Comparison of ENCODE assay signal across 8 cellular contexts in the genomic region with DNA sequence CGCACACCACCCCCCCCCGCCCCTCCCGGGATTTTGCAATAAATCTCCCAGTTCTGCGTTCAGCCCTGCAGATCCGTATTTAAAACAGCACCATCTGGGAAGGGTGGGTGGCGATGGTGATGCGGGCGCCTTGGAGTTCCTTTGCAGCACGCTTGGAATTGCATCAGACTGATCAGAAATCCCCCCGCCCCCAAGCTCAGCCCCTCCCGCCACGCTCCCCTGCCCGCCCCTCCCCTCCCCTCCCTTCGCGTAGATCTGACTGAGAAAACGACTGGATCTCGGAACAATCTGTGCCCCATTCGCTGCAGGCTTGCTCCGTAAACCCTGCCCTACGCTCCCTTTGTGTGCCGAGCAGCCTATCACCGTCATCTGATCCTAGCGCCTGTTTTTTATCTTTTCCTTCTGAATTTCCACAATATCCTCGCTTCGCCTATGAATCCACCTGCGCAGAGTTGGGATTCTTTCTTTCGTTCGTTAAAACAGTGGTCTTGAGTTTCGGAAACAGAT. TPM values are rescaled to one million over a fixed set of nuclear protein-coding genes. Genes with fewer than 3 reads are reported as not detected.
DNase-seq lines count a peak whose midpoint lies in the region; ATAC-seq, FAIRE-seq and TF ChIP-seq lines count a peak whose summit lies in the region.

No MANE protein-coding gene starts in this region.

- intact Hi-C loops in mucosa of descending colon (cut with DNase I, micrococcal nuclease) = no loop called here

- H3K36me3 ChIP-seq in duodenal mucosa (ENCODE audit: control insufficient read depth in 1 of 2, insufficient read depth in 2 of 2, low read length in 2 of 2) (no peaks in the 10 kb centered on the region), mucosa of descending colon (ENCODE audit: low read depth) (no peaks in the 10 kb centered on the region)

- H3K27me3 ChIP-seq in duodenal mucosa (ENCODE audit: control insufficient read depth in 1 of 2, insufficient read depth in 2 of 2, low read length in 2 of 2) = peaks cover 45 to 71% of the 10 kb centered on the region in 2 donors

- H3K4me3 Mint-ChIP-seq in activated CD4-positive, alpha-beta T cell treated with anti-CD3 and anti-CD28 coated beads, Interleukin-2, amount 10 ng/mL, durations not matched to agents 7 days and 5 days = no peak overlapping the region

- no peak overlapping the region for H3K27ac ChIP-seq in duodenal mucosa (ENCODE audit: low read depth, low read length)

- H3K27me3 Mint-ChIP-seq in activated CD4-positive, alpha-beta T cell treated with anti-CD3 and anti-CD28 coated beads, Interleukin-2, amount 10 ng/mL, durations not matched to agents 7 days and 5 days = peaks cover 64% of the 10 kb centered on the region

- no peak overlapping the region for H3K27ac Mint-ChIP-seq in activated CD4-positive, alpha-beta T cell treated with anti-CD3 and anti-CD28 coated beads, Interleukin-2, amount 10 ng/mL, durations not matched to agents 7 days and 5 days

- H3K4me1 ChIP-seq in duodenal mucosa (ENCODE audit: control insufficient read depth in 1 of 2, insufficient read depth in 2 of 2, low read length in 2 of 2) = peaks cover 4 to 9% of the 10 kb centered on the region in 2 donors
- H3K4me1 ChIP-seq in mucosa of descending colon (ENCODE audit: low read depth) = peaks cover 12% of the 10 kb centered on the region

- H3K9ac ChIP-seq in duodenal mucosa (ENCODE audit: low read depth in 1 of 2, low read length in 2 of 2) = no peak overlapping the region

- H3K4me1 Mint-ChIP-seq in activated CD4-positive, alpha-beta T cell treated with anti-CD3 and anti-CD28 coated beads, Interleukin-2, amount 10 ng/mL, durations not matched to agents 7 days and 5 days = peaks cover 4% of the 10 kb centered on the region

- CTCF ChIA-PET in activated CD4-positive, alpha-beta T cell treated with anti-CD3 and anti-CD28 coated beads, Interleukin-2, amount 10 ng/mL, durations not matched to agents 7 days and 5 days (lab: Charles Lee) = interaction anchor here (1.0 kb wide), 1 partner anchor 20 kb away, joined by 3 read pairs; no protein-coding TSS in a partner anchor

- peaks cover 6% of the 10 kb centered on the region for H3K9me3 Mint-ChIP-seq in activated CD4-positive, alpha-beta T cell treated with anti-CD3 and anti-CD28 coated beads, Interleukin-2, amount 10 ng/mL, durations not matched to agents 7 days and 5 days

- DNase-seq in H54 (ENCODE audit: insufficient read length, low spot score) (peak; percentile 59), NCI-H69 (lab: John Stamatoyannopoulos, UW) (peak; percentile 92), mucosa of descending colon (peak in 1 of 3 donors; percentile 20), activated gamma-delta T cell treated with Interleukin-2 at 50 U/mL for 16 hours (no peak)
- no peak for DNase-seq in activated CD4-positive, alpha-beta T cell treated with anti-CD3 and anti-CD28 coated beads, Interleukin-2, amount 10 ng/mL, durations not matched to agents 7 days and 5 days
- DNase-seq in activated CD4-positive, alpha-beta T cell treated with anti-CD3 and anti-CD28 coated beads, Interleukin-2, amount 50 U/mL, for 4 hours = no peak

- FAIRE-seq in H54 (lab: Jason Lieb, UNC) = peak; percentile 45

- POLR2A ChIA-PET in activated CD4-positive, alpha-beta T cell treated with anti-CD3 and anti-CD28 coated beads, Interleukin-2, amount 10 ng/mL, durations not matched to agents 7 days and 5 days (lab: Charles Lee) = no interaction called here

- H3K4me3 ChIP-seq in duodenal mucosa (ENCODE audit: low read depth in 1 of 2, low read length in 2 of 2) = peak overlapping the region; percentile 41 to 55
- H3K4me3 ChIP-seq in mucosa of descending colon = no peak overlapping the region

- no peaks in the 10 kb centered on the region for H3K9me3 ChIP-seq in duodenal mucosa (ENCODE audit: control insufficient read depth in 1 of 2, low read length in 2 of 2)
- no peaks in the 10 kb centered on the region for H3K9me3 ChIP-seq in mucosa of descending colon

- peaks cover 8% of the 10 kb centered on the region for H3K36me3 Mint-ChIP-seq in activated CD4-positive, alpha-beta T cell treated with anti-CD3 and anti-CD28 coated beads, Interleukin-2, amount 10 ng/mL, durations not matched to agents 7 days and 5 days (ENCODE audit: low read depth)

- no peak for TF ChIP-seq CTCF in mucosa of descending colon (IDR thresholded peaks at IDR 0.05)

- peak; percentile 69 for TF ChIP-seq POLR2A in H54 (IDR thresholded peaks at IDR 0.05; ENCODE audit: low read depth, low read length)

- ATAC-seq in mucosa of descending colon (peak; percentile 63), GM19328 (IDR thresholded peaks at IDR 0.05; ENCODE audit: unreplicated experiment) (no peak)

RNA-seq across cellular contexts. Expression of a gene that starts 18.1 kb away (rescaled TPM):
- total RNA-seq in mucosa of descending colon = under 1 TPM in 2 of 3 donors, not detected in 1; 0.25 to 0.31 TPM
- total RNA-seq in activated CD4-positive, alpha-beta T cell treated with anti-CD3 and anti-CD28 coated beads, Interleukin-2, amount 10 ng/mL, durations not matched to agents 7 days and 5 days = not detected

Comparison
In these comparisons a context has a peak if more than half of its experiments do, and no peak if none do; other contexts are left out.
1. DNase-seq: peak in H54 (single experiment) and NCI-H69 (single experiment); none in activated gamma-delta T cell treated with Interleukin-2 at 50 U/mL for 16 hours (single experiment), activated CD4-positive, alpha-beta T cell treated with anti-CD3 and anti-CD28 coated beads, Interleukin-2, amount 10 ng/mL, durations not matched to agents 7 days and 5 days (single experiment) and activated CD4-positive, alpha-beta T cell treated with anti-CD3 and anti-CD28 coated beads, Interleukin-2, amount 50 U/mL, for 4 hours (0 of 2).